ENCODE assay signal across 11 cellular contexts in the genomic region with DNA sequence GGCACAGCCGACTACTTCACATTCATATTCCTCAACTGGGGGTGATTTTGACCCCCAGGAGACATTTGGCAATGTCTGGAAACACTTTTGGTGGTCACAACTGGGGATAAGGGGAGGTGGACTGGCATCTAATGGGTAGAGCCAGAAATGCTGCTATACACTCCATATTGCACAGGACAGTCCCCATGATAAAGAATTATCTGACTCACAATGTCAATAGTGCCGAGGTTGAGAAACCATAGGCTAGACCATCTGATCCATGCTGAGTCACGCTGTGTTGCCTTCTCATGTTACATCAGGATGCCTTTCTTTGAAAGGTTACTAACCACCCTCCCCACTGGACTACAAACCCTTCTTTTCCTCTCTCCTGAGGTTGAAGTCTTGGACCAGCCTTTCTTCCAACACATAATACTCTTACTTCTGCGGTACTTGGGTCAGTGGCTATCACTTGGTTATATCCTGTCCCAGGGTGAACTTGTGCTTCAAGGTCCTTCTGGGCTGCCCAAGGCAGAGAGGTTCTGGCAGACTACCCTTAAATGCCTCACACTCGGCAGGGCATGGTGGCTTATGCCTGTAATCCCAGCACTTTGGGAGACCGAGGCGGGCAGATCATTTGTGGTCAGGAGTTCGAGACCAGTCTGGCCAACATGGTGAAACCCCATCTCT.
DNase-seq lines count a peak whose midpoint lies in the region; ATAC-seq, FAIRE-seq and TF ChIP-seq lines count a peak whose summit lies in the region.
"Had no signal": no experiment of that assay in that cellular context is flagged by ENCODE, and none has a peak within 500 bp of the region (broad histone marks: within the 10 kb centered on the region; RNA-seq: fewer than 3 reads in every experiment).

No MANE protein-coding gene starts in this region.

- H3K4me2 ChIP-seq in astrocyte (ENCODE audit: low read length) (peak overlapping the region; percentile 57), HepG2 (ENCODE audit: low read depth, low read length) (peak overlapping the region; percentile 65)

- TF ChIP-seq CTCF in astrocyte (IDR thresholded peaks at IDR 0.05; ENCODE audit: insufficient read depth, low read depth, low read length) (no peak), HepG2 (CRISPR knock-in tag; IDR thresholded peaks at IDR 0.05) (no peak)

- H4K20me1 ChIP-seq in astrocyte (ENCODE audit: insufficient read depth, low read length) = no peaks in the 10 kb centered on the region
- no peaks in the 10 kb centered on the region for H4K20me1 ChIP-seq in HepG2 (ENCODE audit: insufficient read depth, low read length)

- peaks cover 18% of the 10 kb centered on the region for H3K4me1 Mint-ChIP-seq in astrocyte (ENCODE audit: low read depth, unreplicated experiment)

- H3K27me3 Mint-ChIP-seq in astrocyte (ENCODE audit: low read depth, unreplicated experiment) = no peaks in the 10 kb centered on the region

- DNase-seq in DMS53 (lab: John Stamatoyannopoulos, UW) = peak; percentile 89
- peak; percentile 72 for DNase-seq in MG63
- peak; percentile 94 for DNase-seq in astrocyte (ENCODE audit: low read depth)
- DNase-seq in HepG2 (ENCODE audit: low spot score) = peak; percentile 96

- POLR2A ChIA-PET in HepG2 (lab: Yijun Ruan, JAX) = interaction anchor here (2.4 kb wide), 1 partner anchor 69 kb away, joined by 6 read pairs; the partner anchor contains the start of gene CTNNB1

- WGBS in HepG2 (ENCODE audit: low lambda C conversion rate) = 67% methylated on average over 7 of the region's 8 CpGs

- H3K36me3 ChIP-seq in MG63 (no peaks in the 10 kb centered on the region), astrocyte (ENCODE audit: insufficient read depth, low read length) (no peaks in the 10 kb centered on the region), HepG2 (replicated peaks in 1 of 2; ENCODE audit: control insufficient read depth in 1 of 2, insufficient read depth in 2 of 2, low read length in 2 of 2) (no peaks in the 10 kb centered on the region; a peak in 1 of 5 replicates)
- H3K36me3 ChIP-seq: tibial nerve had no signal

- H3K4me1 ChIP-seq in astrocyte (ENCODE audit: insufficient read depth, low read length) = peaks cover 27% of the 10 kb centered on the region
- peaks cover 67% of the 10 kb centered on the region for H3K4me1 ChIP-seq in HepG2 (ENCODE audit: insufficient read depth, low read length)
- H3K4me1 ChIP-seq: tibial nerve had no signal

- TF ChIP-seq EP300 in HepG2 (IDR thresholded peaks at IDR 0.05; ENCODE audit: low read depth in 2 of 2, low read length in 2 of 2) (peak; percentile 83 to 97), HepG2 (CRISPR knock-in tag; IDR thresholded peaks at IDR 0.05; ENCODE audit: borderline replicate concordance) (peak; percentile 95)

- peak overlapping the region; percentile 6 for H3K4me3 Mint-ChIP-seq in astrocyte (ENCODE audit: unreplicated experiment)

- no peak overlapping the region for H3K4me3 ChIP-seq in MG63
- no peak overlapping the region for H3K4me3 ChIP-seq in astrocyte (ENCODE audit: insufficient read depth, low read depth, low read length)
- H3K4me3 ChIP-seq in HepG2 (replicated peaks in 1 of 3; ENCODE audit: insufficient read depth in 1 of 3, low read depth in 2 of 3, low read length in 3 of 3) = no peak overlapping the region
- H3K4me3 ChIP-seq: GM12878, SK-N-MC, tibial nerve had no signal

- in situ Hi-C loops in HepG2 (cut with HindIII; ENCODE audit: extremely low pct_ligation_motif_present, low pct_unique_long_range_greater_than_20kb) = no loop called here

- FAIRE-seq in astrocyte (lab: Jason Lieb, UNC) (peak; percentile 98), HepG2 (lab: Jason Lieb, UNC) (peak; percentile 83)
- FAIRE-seq: GM12878 had no signal

- H3K9me3 ChIP-seq in MG63 = no peaks in the 10 kb centered on the region
- no peaks in the 10 kb centered on the region for H3K9me3 ChIP-seq in astrocyte (ENCODE audit: insufficient read depth, low read depth, low read length)
- no peaks in the 10 kb centered on the region for H3K9me3 ChIP-seq in HepG2 (ENCODE audit: low read length)

- no peaks in the 10 kb centered on the region for H3K27me3 ChIP-seq in MG63
- no peaks in the 10 kb centered on the region for H3K27me3 ChIP-seq in astrocyte (ENCODE audit: insufficient read depth, low read length)
- H3K27me3 ChIP-seq in HepG2 (ENCODE audit: control insufficient read depth in 1 of 2, insufficient read depth in 2 of 2, low read length in 2 of 2) = no peaks in the 10 kb centered on the region
- H3K27me3 ChIP-seq: tibial nerve had no signal

- H3K79me2 ChIP-seq in astrocyte (ENCODE audit: insufficient read depth, low read length) = no peaks in the 10 kb centered on the region
- peaks cover 9% of the 10 kb centered on the region for H3K79me2 ChIP-seq in HepG2 (ENCODE audit: insufficient read depth, low read length)

- TF ChIP-seq POLR2A in HepG2 (IDR thresholded peaks at IDR 0.05; ENCODE audit: insufficient read depth in 1 of 2, low read depth in 2 of 2, low read length in 2 of 2) = no peak

- H3K27ac ChIP-seq in astrocyte (ENCODE audit: low read depth, low read length) (peak overlapping the region; percentile 63), HepG2 (ENCODE audit: extremely low read length, insufficient read depth, low read length) (peak overlapping the region; percentile 74)
- H3K27ac ChIP-seq: SK-N-MC, tibial nerve had no signal

- peaks cover 2% of the 10 kb centered on the region for H3K36me3 Mint-ChIP-seq in astrocyte (ENCODE audit: low read depth, unreplicated experiment)

- no TSS peak for BruUV-seq in HepG2 (replicated peaks; lab: Mats Ljungman, UMichigan)

- ATAC-seq in HepG2 = peak; percentile 89
- no peak for ATAC-seq in GM18517 (IDR thresholded peaks at IDR 0.05; ENCODE audit: unreplicated experiment)
- ATAC-seq in GM19452 (IDR thresholded peaks at IDR 0.05; ENCODE audit: unreplicated experiment) = no peak
- ATAC-seq in GM21619 (IDR thresholded peaks at IDR 0.05; ENCODE audit: unreplicated experiment) = no peak
- ATAC-seq in HG02678 (IDR thresholded peaks at IDR 0.05; ENCODE audit: unreplicated experiment) = no peak
- ATAC-seq: GM12878 had no signal

- peak overlapping the region; percentile 30 for H3K27ac Mint-ChIP-seq in astrocyte (ENCODE audit: unreplicated experiment)

- peak overlapping the region; percentile 27 for H3K9ac ChIP-seq in astrocyte (ENCODE audit: low read length)
- H3K9ac ChIP-seq in HepG2 (ENCODE audit: insufficient read depth, low read depth, low read length) = peak overlapping the region; percentile 42

- peaks cover 12% of the 10 kb centered on the region for H3K9me3 Mint-ChIP-seq in astrocyte (ENCODE audit: unreplicated experiment)

- intact Hi-C loops in HepG2 (cut with micrococcal nuclease; ENCODE audit: unreplicated experiment) = loop anchor here (1.0 kb wide), 1 partner anchor 21 kb away; no protein-coding TSS in a partner anchor

- CTCF ChIA-PET in HepG2 (lab: Yijun Ruan, JAX; ENCODE audit: low intra/inter-chr PET ratio, low total read pairs) = no interaction called here

- TF ChIP-seq RAD21 in HepG2 (CRISPR knock-in tag; IDR thresholded peaks at IDR 0.05) = no peak

- H2AFZ ChIP-seq in astrocyte (ENCODE audit: low read depth, low read length) (peak overlapping the region; percentile 34), HepG2 (ENCODE audit: low read length) (no peak overlapping the region)

TF ChIP-seq in HepG2, 621 proteins besides CTCF, POLR2A, EP300 and RAD21 (continues in another document):
- TF ChIP-seq RXRB (CRISPR knock-in tag; IDR thresholded peaks at IDR 0.05; ENCODE audit: borderline replicate concordance) (peak; percentile 94), NR2F2 (IDR thresholded peaks at IDR 0.05; ENCODE audit: borderline replicate concordance, low read depth) (peak; percentile 48; the same call in 1 of the 2 replicates), XRCC5 (optimal IDR thresholded peaks at IDR 0.05; ENCODE audit: low read length) (peak; percentile 54), THRA (CRISPR knock-in tag; IDR thresholded peaks at IDR 0.05; ENCODE audit: borderline replicate concordance) (peak; percentile 89), ARNT (IDR thresholded peaks at IDR 0.05) (no peak), HNF4G (IDR thresholded peaks at IDR 0.05; ENCODE audit: borderline replicate concordance, low read depth, low read length) (peak; percentile 60; the same call in 1 of the 2 replicates), HNF4G (CRISPR knock-in tag; IDR thresholded peaks at IDR 0.05; ENCODE audit: borderline replicate concordance, low read depth) (no peak), ZNF317 (CRISPR knock-in tag; IDR thresholded peaks at IDR 0.05) (peak; percentile 75), MIXL1 (CRISPR knock-in tag; IDR thresholded peaks at IDR 0.05) (peak; percentile 81; the same call in 1 of the 2 replicates), ZNF782 (CRISPR knock-in tag; IDR thresholded peaks at IDR 0.05; ENCODE audit: borderline replicate concordance) (peak; percentile 72; the same call in 1 of the 2 replicates)
